ENCODE assay signal across 17 cellular contexts in the genomic region with DNA sequence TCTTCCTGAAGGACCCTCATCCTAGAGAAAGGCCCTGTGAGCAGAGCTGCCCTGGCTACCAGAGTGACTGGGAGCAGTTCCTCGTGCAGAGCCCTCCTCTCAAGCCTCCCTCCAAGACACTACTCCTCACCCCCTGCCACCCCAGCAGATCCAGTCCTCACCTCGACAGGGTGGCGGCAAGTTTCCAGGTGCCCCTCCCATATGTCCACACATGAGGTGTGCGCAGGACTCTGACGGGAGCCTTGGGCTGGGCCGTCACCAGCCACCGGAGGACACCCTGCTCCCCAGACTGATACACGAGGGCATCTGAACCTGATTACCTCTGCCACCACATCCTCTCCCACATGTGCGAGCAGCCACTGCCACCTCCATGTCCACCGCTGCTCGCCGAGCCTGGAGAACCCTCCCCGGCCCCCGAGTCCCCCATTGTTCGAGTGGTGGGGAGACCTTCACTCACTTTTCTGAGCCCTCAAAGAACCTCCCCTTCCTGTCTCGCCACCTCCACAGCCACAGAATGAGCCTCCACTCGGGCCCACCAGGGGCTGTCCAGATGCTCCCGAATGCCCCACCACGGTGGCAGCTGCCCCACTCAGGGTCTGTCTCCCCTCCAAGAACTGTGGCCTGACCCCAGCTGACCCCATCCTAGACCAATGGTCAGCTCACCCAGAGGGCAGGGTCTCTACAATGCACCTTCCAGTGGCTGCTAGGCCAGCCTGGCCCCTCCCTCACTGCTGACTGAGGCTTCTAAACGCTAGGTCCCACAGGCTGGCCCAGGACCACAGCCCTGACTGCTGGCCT.
DNase-seq lines count a peak whose midpoint lies in the region; ATAC-seq lines count a peak whose summit lies in the region.
"Had no signal": no experiment of that assay in that cellular context is flagged by ENCODE, and none has a peak within 500 bp of the region (broad histone marks: within the 10 kb centered on the region; RNA-seq: fewer than 3 reads in every experiment).

No MANE protein-coding gene starts in this region.

- H3K27me3 Mint-ChIP-seq in stimulated activated naive CD8-positive, alpha-beta T cell treated with anti-CD3 and anti-CD28 coated beads, Interleukin-15, Interleukin-2, amounts not matched to agents 100 ng/mL and 50 ng/mL, for 24 hours, result no peaks in the 10 kb centered on the region
- no peaks in the 10 kb centered on the region for H3K27me3 Mint-ChIP-seq in activated T-helper 17 cell treated with anti-CD3 and anti-CD28 coated beads, Interleukin-2, amount 50 U/mL, for 72 hours

- no peak for ATAC-seq in stimulated activated naive CD8-positive, alpha-beta T cell treated with anti-CD3 and anti-CD28 coated beads, Interleukin-15, Interleukin-2, amounts not matched to agents 100 U/mL and 50 U/mL, for 24 hours
- ATAC-seq in activated T-helper 17 cell treated with anti-CD3 and anti-CD28 coated beads, Interleukin-2, amount 50 U/mL, for 72 hours (replicated peaks), result no peak
- ATAC-seq in HG03342 (IDR thresholded peaks at IDR 0.05; ENCODE audit: unreplicated experiment) (no peak), GM18861 (IDR thresholded peaks at IDR 0.05; ENCODE audit: unreplicated experiment) (no peak)
- ATAC-seq: activated CD4-positive, CD25-positive, alpha-beta regulatory T cell treated with anti-CD3 and anti-CD28 coated beads, Interleukin-2, amount 50 U/mL, for 24 hours; left cardiac atrium had no signal

- peaks cover 4% of the 10 kb centered on the region for H3K4me1 Mint-ChIP-seq in stimulated activated naive CD8-positive, alpha-beta T cell treated with anti-CD3 and anti-CD28 coated beads, Interleukin-15, Interleukin-2, amounts not matched to agents 100 ng/mL and 50 ng/mL, for 24 hours (ENCODE audit: low read depth)
- peaks cover 7% of the 10 kb centered on the region for H3K4me1 Mint-ChIP-seq in activated T-helper 17 cell treated with anti-CD3 and anti-CD28 coated beads, Interleukin-2, amount 50 U/mL, for 72 hours

- peak overlapping the region; percentile 71 for H3K27ac Mint-ChIP-seq in stimulated activated naive CD8-positive, alpha-beta T cell treated with anti-CD3 and anti-CD28 coated beads, Interleukin-15, Interleukin-2, amounts not matched to agents 100 ng/mL and 50 ng/mL, for 24 hours
- peak overlapping the region; percentile 31 for H3K27ac Mint-ChIP-seq in activated T-helper 17 cell treated with anti-CD3 and anti-CD28 coated beads, Interleukin-2, amount 50 U/mL, for 72 hours

- DNase-seq in stimulated activated naive CD8-positive, alpha-beta T cell treated with anti-CD3 and anti-CD28 coated beads, Interleukin-15, Interleukin-2, amounts not matched to agents 100 U/mL and 50 U/mL, for 24 hours, result no peak
- peak; percentile 73 for DNase-seq in mesenteric fat pad (ENCODE audit: low spot score)
- DNase-seq in NCI-H1105 (lab: John Stamatoyannopoulos, UW), result no peak
- DNase-seq: BE2C; central memory CD4-positive, alpha-beta T cell; left cardiac atrium; NCI-H2081 treated with DMSO at 0.1 percent for 48 hours; NCI-H510A treated with DMSO at 0.1 percent for 48 hours; nucleus accumbens; SHP77 treated with DMSO at 0.1 percent for 48 hours; stimulated activated CD4-positive, alpha-beta T cell treated with anti-CD3 and anti-CD28 coated beads, Interleukin-2, amount 100 ng/mL, for 24 hours had no signal

- no peaks in the 10 kb centered on the region for H3K9me3 Mint-ChIP-seq in stimulated activated naive CD8-positive, alpha-beta T cell treated with anti-CD3 and anti-CD28 coated beads, Interleukin-15, Interleukin-2, amounts not matched to agents 100 ng/mL and 50 ng/mL, for 24 hours
- no peaks in the 10 kb centered on the region for H3K9me3 Mint-ChIP-seq in activated T-helper 17 cell treated with anti-CD3 and anti-CD28 coated beads, Interleukin-2, amount 50 U/mL, for 72 hours
- H3K9me3 Mint-ChIP-seq: T-helper 2 cell treated with Interferon-gamma antibody and Interleukin-4, amounts not matched to agents 5 μg/mL and 100 μg/mL, for 36 hours had no signal

- H3K4me3 Mint-ChIP-seq in stimulated activated naive CD8-positive, alpha-beta T cell treated with anti-CD3 and anti-CD28 coated beads, Interleukin-15, Interleukin-2, amounts not matched to agents 100 ng/mL and 50 ng/mL, for 24 hours, result no peak overlapping the region
- H3K4me3 Mint-ChIP-seq in activated T-helper 17 cell treated with anti-CD3 and anti-CD28 coated beads, Interleukin-2, amount 50 U/mL, for 72 hours, result no peak overlapping the region
- H3K4me3 Mint-ChIP-seq: T-helper 2 cell treated with Interferon-gamma antibody and Interleukin-4, amounts not matched to agents 5 μg/mL and 100 μg/mL, for 36 hours had no signal

- peaks cover 31% of the 10 kb centered on the region for H3K36me3 Mint-ChIP-seq in stimulated activated naive CD8-positive, alpha-beta T cell treated with anti-CD3 and anti-CD28 coated beads, Interleukin-15, Interleukin-2, amounts not matched to agents 100 ng/mL and 50 ng/mL, for 24 hours (ENCODE audit: low read depth)
- H3K36me3 Mint-ChIP-seq in activated T-helper 17 cell treated with anti-CD3 and anti-CD28 coated beads, Interleukin-2, amount 50 U/mL, for 72 hours (ENCODE audit: low read depth), result peaks cover 85% of the 10 kb centered on the region
